In the genomic region with DNA sequence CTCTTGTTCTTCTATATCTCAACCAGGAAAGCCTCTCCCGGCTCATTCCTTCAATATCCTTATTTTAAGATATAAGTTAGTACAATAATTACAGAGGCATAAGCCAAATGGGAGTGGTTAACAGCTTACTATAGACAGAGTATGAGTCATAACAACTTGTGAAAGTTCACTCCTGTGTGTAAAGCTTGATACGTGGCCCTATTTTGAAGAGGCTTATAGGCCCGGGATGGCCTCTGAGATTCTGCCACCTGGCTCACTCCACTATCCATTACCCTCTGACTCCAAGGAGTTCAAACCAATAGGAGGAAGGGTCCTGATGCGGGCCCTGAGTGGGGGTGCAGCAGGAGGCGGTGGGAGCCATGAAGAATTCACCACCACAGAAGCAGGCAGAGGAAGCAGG, we compare ENCODE assay signal across 8 cellular contexts. TPM values are rescaled to one million over a fixed set of nuclear protein-coding genes. Genes with fewer than 3 reads are reported as not detected.
DNase-seq lines count a peak whose midpoint lies in the region; ATAC-seq and TF ChIP-seq lines count a peak whose summit lies in the region.

No MANE protein-coding gene starts in this region.

- H3K9me3 Mint-ChIP-seq in CD4-positive, alpha-beta T cell, result no peaks in the 10 kb centered on the region
- no peaks in the 10 kb centered on the region for H3K9me3 Mint-ChIP-seq in activated naive CD8-positive, alpha-beta T cell treated with anti-CD3 and anti-CD28 coated beads for 36 hours
- H3K9me3 Mint-ChIP-seq in neural progenitor cell, result no peaks in the 10 kb centered on the region

- H3K27ac Mint-ChIP-seq in CD4-positive, alpha-beta T cell, result peak overlapping the region; percentile 42
- H3K27ac Mint-ChIP-seq in activated naive CD8-positive, alpha-beta T cell treated with anti-CD3 and anti-CD28 coated beads for 36 hours, result peak overlapping the region; percentile 64
- H3K27ac Mint-ChIP-seq in neural progenitor cell, result peak overlapping the region; percentile 85

- H4K20me1 ChIP-seq in neural progenitor cell (ENCODE audit: low read depth), result no peaks in the 10 kb centered on the region

- no peaks in the 10 kb centered on the region for H3K79me2 ChIP-seq in neural progenitor cell (ENCODE audit: low read depth)

- H3K4me3 Mint-ChIP-seq in CD4-positive, alpha-beta T cell, result no peak overlapping the region
- no peak overlapping the region for H3K4me3 Mint-ChIP-seq in activated naive CD8-positive, alpha-beta T cell treated with anti-CD3 and anti-CD28 coated beads for 36 hours
- no peak overlapping the region for H3K4me3 Mint-ChIP-seq in neural progenitor cell

- H3K27me3 ChIP-seq in CD4-positive, alpha-beta T cell (ENCODE audit: control insufficient read depth, insufficient read depth, low read length), result no peaks in the 10 kb centered on the region
- no peaks in the 10 kb centered on the region for H3K27me3 ChIP-seq in neural progenitor cell
- no peaks in the 10 kb centered on the region for H3K27me3 ChIP-seq in dorsolateral prefrontal cortex

- no peak overlapping the region for H3K9ac ChIP-seq in neural progenitor cell

- no peaks in the 10 kb centered on the region for H3K36me3 ChIP-seq in neural progenitor cell

- POLR2A ChIA-PET in CD4-positive, alpha-beta T cell (lab: Charles Lee), result interaction anchor here (0.6 kb wide), 1 partner anchor 44 kb away, joined by 3 read pairs; no protein-coding TSS in a partner anchor

- H3K4me3 ChIP-seq in neural progenitor cell (no peak overlapping the region), coronary artery (no peak overlapping the region), dorsolateral prefrontal cortex (no peak overlapping the region)

- no peaks in the 10 kb centered on the region for H3K9me3 ChIP-seq in CD4-positive, alpha-beta T cell (ENCODE audit: control insufficient read depth, low read length)
- no peaks in the 10 kb centered on the region for H3K9me3 ChIP-seq in neural progenitor cell (ENCODE audit: low read depth)

- peaks cover 89% of the 10 kb centered on the region for H3K36me3 Mint-ChIP-seq in CD4-positive, alpha-beta T cell (ENCODE audit: low read depth)
- peaks cover 38% of the 10 kb centered on the region for H3K36me3 Mint-ChIP-seq in activated naive CD8-positive, alpha-beta T cell treated with anti-CD3 and anti-CD28 coated beads for 36 hours
- H3K36me3 Mint-ChIP-seq in neural progenitor cell, result peaks cover 17% of the 10 kb centered on the region

- no peak for TF ChIP-seq CTCF in CD4-positive, alpha-beta T cell (IDR thresholded peaks at IDR 0.05)
- TF ChIP-seq CTCF in neural progenitor cell (IDR thresholded peaks at IDR 0.05), result no peak
- TF ChIP-seq CTCF in coronary artery (IDR thresholded peaks at IDR 0.05), result no peak
- no peak for TF ChIP-seq CTCF in dorsolateral prefrontal cortex (IDR thresholded peaks at IDR 0.05 in 54 of 56, conservative IDR thresholded peaks at IDR 0.05 in 2 of 56; ENCODE audit: low read depth in 1 of 56, partially characterized antibody in 56 of 56)

- H3K4me2 ChIP-seq in neural progenitor cell, result no peak overlapping the region

- H3K4me1 Mint-ChIP-seq in CD4-positive, alpha-beta T cell (ENCODE audit: low read depth), result peaks cover 32% of the 10 kb centered on the region
- H3K4me1 Mint-ChIP-seq in activated naive CD8-positive, alpha-beta T cell treated with anti-CD3 and anti-CD28 coated beads for 36 hours, result peaks cover 24% of the 10 kb centered on the region
- peaks cover 15% of the 10 kb centered on the region for H3K4me1 Mint-ChIP-seq in neural progenitor cell

- H3K4me1 ChIP-seq in neural progenitor cell, result peaks cover 5% of the 10 kb centered on the region

- intact Hi-C loops in CD4-positive, alpha-beta T cell (cut with DNase I, micrococcal nuclease), result loop anchor here (5.0 kb wide), 2 partner anchors 33 to 37 kb away; a partner anchor contains a TSS
- intact Hi-C loops in dorsolateral prefrontal cortex (cut with DNase I), result loop anchor here in 1 of 2 donors (10.0 kb wide), 1 partner anchor 64 kb away; no protein-coding TSS in a partner anchor

- peak; percentile 46 for ATAC-seq in CD4-positive, alpha-beta T cell (ENCODE audit: poor library complexity)
- peak; percentile 77 for ATAC-seq in HG03342 (IDR thresholded peaks at IDR 0.05; ENCODE audit: unreplicated experiment)

- CTCF ChIA-PET in CD4-positive, alpha-beta T cell (lab: Charles Lee), result interaction anchor here (1.2 kb wide), 1 partner anchor 11 kb away, joined by 3 read pairs; no protein-coding TSS in a partner anchor

- no peaks in the 10 kb centered on the region for H3K27me3 Mint-ChIP-seq in CD4-positive, alpha-beta T cell
- no peaks in the 10 kb centered on the region for H3K27me3 Mint-ChIP-seq in activated naive CD8-positive, alpha-beta T cell treated with anti-CD3 and anti-CD28 coated beads for 36 hours
- H3K27me3 Mint-ChIP-seq in neural progenitor cell (ENCODE audit: insufficient read depth, low read depth), result no peaks in the 10 kb centered on the region

- no peak overlapping the region for H2AFZ ChIP-seq in neural progenitor cell (replicated peaks)

- no peaks in the 10 kb centered on the region for H3F3A ChIP-seq in neural progenitor cell (ENCODE audit: low read depth)

- in situ Hi-C loops in G401 (cut with HindIII; ENCODE audit: low sequenced_read_pairs), result no loop called here

- no peak overlapping the region for H3K27ac ChIP-seq in CD4-positive, alpha-beta T cell (ENCODE audit: low read depth, low read length)
- no peak overlapping the region for H3K27ac ChIP-seq in neural progenitor cell
- no peak overlapping the region for H3K27ac ChIP-seq in coronary artery
- H3K27ac ChIP-seq in dorsolateral prefrontal cortex, result peak overlapping the region in 4 of 59 donors; percentile 20 to 53 (median 24)

- DNase-seq in CD4-positive, alpha-beta T cell, result no peak
- DNase-seq in GM19240 (ENCODE audit: insufficient read length, low spot score) (peak; percentile 48), neural progenitor cell (ENCODE audit: low spot score) (no peak), G401 (ENCODE audit: low spot score) (no peak), coronary artery (ENCODE audit: low spot score) (no peak), dorsolateral prefrontal cortex (no peak)
- no peak for DNase-seq in activated naive CD8-positive, alpha-beta T cell treated with anti-CD3 and anti-CD28 coated beads for 36 hours

RNA-seq across cellular contexts. Expression of a gene that starts 36.6 kb away (rescaled TPM):
- 10 to 100 TPM; 74.7 to 77.0 TPM for total RNA-seq in CD4-positive, alpha-beta T cell
- total RNA-seq in activated naive CD8-positive, alpha-beta T cell treated with anti-CD3 and anti-CD28 coated beads for 36 hours, result 10 to 100 TPM; 33.5 to 35.0 TPM
- total RNA-seq in neural progenitor cell (ENCODE audit: low replicate concordance) (7.3 and 7.5 TPM in 2 replicates), dorsolateral prefrontal cortex (10 to 100 TPM in 8 of 120 experiments, 1 to 10 TPM in 112; 2.8 to 13.3 (median 6.0) TPM)
- total RNA-seq in G401 (2014; rRNA removed; shearing (Covaris generic)), result 15.1 and 15.3 TPM in 2 replicates

RNA-seq across cellular contexts. Expression of a gene that starts 54.0 kb away (rescaled TPM):
- 10 to 100 TPM; 25.1 to 26.0 TPM for total RNA-seq in CD4-positive, alpha-beta T cell
- total RNA-seq in activated naive CD8-positive, alpha-beta T cell treated with anti-CD3 and anti-CD28 coated beads for 36 hours, result 10 to 100 TPM; 27.0 to 28.9 TPM
- total RNA-seq in neural progenitor cell (ENCODE audit: low replicate concordance) (28.6 and 34.9 TPM in 2 replicates), dorsolateral prefrontal cortex (10 to 100 TPM; 17.9 to 30.7 (median 25.8) TPM)
- 34.4 and 49.4 TPM in 2 replicates for total RNA-seq in G401 (2014; rRNA removed; shearing (Covaris generic))
